Comparison of ENCODE assay signal across 9 cellular contexts in genomic region chr9:133058550-133059320, GRCh38. TPM values are rescaled to one million over a fixed set of nuclear protein-coding genes. Genes with fewer than 3 reads are reported as not detected.
DNase-seq lines count a peak whose midpoint lies in the region; ATAC-seq, FAIRE-seq and TF ChIP-seq lines count a peak whose summit lies in the region.
"Had no signal": no experiment of that assay in that cellular context is flagged by ENCODE, and none has a peak within 500 bp of the region (broad histone marks: within the 10 kb centered on the region; RNA-seq: fewer than 3 reads in every experiment).

No MANE protein-coding gene starts in this region.

- peaks cover 38% of the 10 kb centered on the region for H3K4me1 Mint-ChIP-seq in CD8-positive, alpha-beta T cell (ENCODE audit: low read depth)
- peaks cover 38% of the 10 kb centered on the region for H3K4me1 Mint-ChIP-seq in T-helper 1 cell treated with Interleukin-12 subunit alpha and Interleukin-12 subunit beta and Interleukin-4 antibody, amounts not matched to agents 30 μg/mL and 1 μg/mL, for 36 hours (ENCODE audit: low read depth)

- no peaks in the 10 kb centered on the region for H3F3A ChIP-seq in SK-N-SH (replicated peaks; ENCODE audit: insufficient read depth)

- TF ChIP-seq RAD21 in SK-N-SH (IDR thresholded peaks at IDR 0.05; ENCODE audit: low read length) = no peak

- intact Hi-C loops in CD8-positive, alpha-beta T cell (cut with DNase I, micrococcal nuclease) = no loop called here
- intact Hi-C loops in esophagus squamous epithelium (cut with DNase I) (no loop called here), esophagus muscularis mucosa (cut with DNase I) (no loop called here), right cardiac atrium (cut with DNase I) (loop anchor here in 1 of 4 donors (10.0 kb wide), 1 partner anchor 86 kb away; no protein-coding TSS in a partner anchor)

- no peak for DNase-seq in CD8-positive, alpha-beta T cell
- DNase-seq in GM18507 (ENCODE audit: extremely low spot score, insufficient read length, low read depth) (peak; percentile 22), esophagus squamous epithelium (lab: John Stamatoyannopoulos, UW) (no peak), LoVo (ENCODE audit: low spot score) (no peak), esophagus muscularis mucosa (ENCODE audit: extremely low spot score) (no peak), SK-N-SH (no peak), right cardiac atrium (no peak)

- ATAC-seq in CD8-positive, alpha-beta T cell = no peak
- ATAC-seq in right cardiac atrium = no peak

- H3K9me2 ChIP-seq in SK-N-SH = no peaks in the 10 kb centered on the region

- H3K27ac Mint-ChIP-seq in CD8-positive, alpha-beta T cell = peak overlapping the region; percentile 78
- H3K27ac Mint-ChIP-seq in T-helper 1 cell treated with Interleukin-12 subunit alpha and Interleukin-12 subunit beta and Interleukin-4 antibody, amounts not matched to agents 30 μg/mL and 1 μg/mL, for 36 hours = peak overlapping the region; percentile 88

- TF ChIP-seq POLR2A in esophagus squamous epithelium (IDR thresholded peaks at IDR 0.05) = no peak
- TF ChIP-seq POLR2A in esophagus muscularis mucosa (IDR thresholded peaks at IDR 0.05; ENCODE audit: low read depth) = no peak

- H3K4me3 Mint-ChIP-seq in CD8-positive, alpha-beta T cell = peak overlapping the region; percentile 3
- peak overlapping the region; percentile 56 for H3K4me3 Mint-ChIP-seq in T-helper 1 cell treated with Interleukin-12 subunit alpha and Interleukin-12 subunit beta and Interleukin-4 antibody, amounts not matched to agents 30 μg/mL and 1 μg/mL, for 36 hours

- H3K9me3 ChIP-seq in CD8-positive, alpha-beta T cell (ENCODE audit: low read length) = no peaks in the 10 kb centered on the region
- H3K9me3 ChIP-seq in esophagus squamous epithelium (no peaks in the 10 kb centered on the region), esophagus muscularis mucosa (no peaks in the 10 kb centered on the region), SK-N-SH (no peaks in the 10 kb centered on the region), right cardiac atrium (ENCODE audit: control insufficient read depth, low read length) (no peaks in the 10 kb centered on the region)
- H3K9me3 ChIP-seq: suprapubic skin had no signal

- TF ChIP-seq CTCF in CD8-positive, alpha-beta T cell (IDR thresholded peaks at IDR 0.05) = no peak
- TF ChIP-seq CTCF in esophagus squamous epithelium (IDR thresholded peaks at IDR 0.05) (no peak), esophagus muscularis mucosa (IDR thresholded peaks at IDR 0.05) (no peak), SK-N-SH (IDR thresholded peaks at IDR 0.05) (no peak)

- no peak overlapping the region for H3K4me2 ChIP-seq in SK-N-SH

- H3K79me2 ChIP-seq in SK-N-SH (ENCODE audit: insufficient read depth) = no peaks in the 10 kb centered on the region

- CTCF ChIA-PET in CD8-positive, alpha-beta T cell (lab: Charles Lee) = no interaction called here
- CTCF ChIA-PET in SK-N-SH (lab: Yijun Ruan, JAX) = interaction anchor here (0.8 to 4.0 kb wide), 5 partner anchors 37 to 90 kb away, joined by 3 to 28 read pairs (median 4); no protein-coding TSS in a partner anchor

- no peaks in the 10 kb centered on the region for H3K9me3 Mint-ChIP-seq in CD8-positive, alpha-beta T cell
- no peaks in the 10 kb centered on the region for H3K9me3 Mint-ChIP-seq in T-helper 1 cell treated with Interleukin-12 subunit alpha and Interleukin-12 subunit beta and Interleukin-4 antibody, amounts not matched to agents 30 μg/mL and 1 μg/mL, for 36 hours

- TF ChIP-seq EP300 in esophagus muscularis mucosa (IDR thresholded peaks at IDR 0.05) (no peak), SK-N-SH (IDR thresholded peaks at IDR 0.05; ENCODE audit: borderline replicate concordance in 1 of 2, low read depth in 1 of 2, low read length in 1 of 2) (no peak)

- no peaks in the 10 kb centered on the region for H3K27me3 Mint-ChIP-seq in CD8-positive, alpha-beta T cell (ENCODE audit: low read depth)
- no peaks in the 10 kb centered on the region for H3K27me3 Mint-ChIP-seq in T-helper 1 cell treated with Interleukin-12 subunit alpha and Interleukin-12 subunit beta and Interleukin-4 antibody, amounts not matched to agents 30 μg/mL and 1 μg/mL, for 36 hours (ENCODE audit: low read depth)

- H3K27ac ChIP-seq in CD8-positive, alpha-beta T cell (ENCODE audit: low read depth, low read length) = no peak overlapping the region
- H3K27ac ChIP-seq in esophagus squamous epithelium (peak overlapping the region; percentile 49 to 91 (median 86)), esophagus muscularis mucosa (replicated peaks in 1 of 4) (no peak overlapping the region), SK-N-SH (ENCODE audit: low read depth in 2 of 2, low read length in 1 of 2) (no peak overlapping the region; a peak in 1 of 4 replicates), right cardiac atrium (ENCODE audit: low read length) (no peak overlapping the region)

- peaks cover 32% of the 10 kb centered on the region for H3K36me3 Mint-ChIP-seq in CD8-positive, alpha-beta T cell
- peaks cover 24% of the 10 kb centered on the region for H3K36me3 Mint-ChIP-seq in T-helper 1 cell treated with Interleukin-12 subunit alpha and Interleukin-12 subunit beta and Interleukin-4 antibody, amounts not matched to agents 30 μg/mL and 1 μg/mL, for 36 hours (ENCODE audit: low read depth)

- H3K27me3 ChIP-seq in CD8-positive, alpha-beta T cell (ENCODE audit: insufficient read depth, low read length) = no peaks in the 10 kb centered on the region
- no peaks in the 10 kb centered on the region for H3K27me3 ChIP-seq in esophagus squamous epithelium
- H3K27me3 ChIP-seq in esophagus muscularis mucosa = no peaks in the 10 kb centered on the region
- H3K27me3 ChIP-seq in SK-N-SH (ENCODE audit: insufficient read depth) = no peaks in the 10 kb centered on the region
- no peaks in the 10 kb centered on the region for H3K27me3 ChIP-seq in right cardiac atrium (ENCODE audit: control insufficient read depth, insufficient read depth)
- H3K27me3 ChIP-seq: suprapubic skin had no signal

- peak; percentile 83 for FAIRE-seq in GM18507 (lab: Jason Lieb, UNC)

- H3K9ac ChIP-seq in SK-N-SH = no peak overlapping the region

- peaks cover 42% of the 10 kb centered on the region for H3K4me1 ChIP-seq in CD8-positive, alpha-beta T cell (ENCODE audit: insufficient read depth, low read length)
- H3K4me1 ChIP-seq in esophagus squamous epithelium (peaks cover 49 to 78% (median 52%) of the 10 kb centered on the region in 3 donors), esophagus muscularis mucosa (peaks cover 0 to 22% (median 0%) of the 10 kb centered on the region in 4 donors), SK-N-SH (ENCODE audit: control insufficient read depth in 1 of 2, insufficient read depth in 2 of 2, low read depth in 1 of 2, low read length in 1 of 2) (peaks cover 0 to 40% of the 10 kb centered on the region in 2 experiments; a peak in 1 of 4 replicates), right cardiac atrium (ENCODE audit: control insufficient read depth, insufficient read depth, low read length) (peaks cover 3% of the 10 kb centered on the region)

- H3K36me3 ChIP-seq in CD8-positive, alpha-beta T cell (ENCODE audit: insufficient read depth, low read length) = peaks cover 5% of the 10 kb centered on the region
- H3K36me3 ChIP-seq in esophagus squamous epithelium = peaks cover 14 to 49% (median 21%) of the 10 kb centered on the region in 3 donors
- peaks cover 39 to 51% (median 48%) of the 10 kb centered on the region in 4 donors for H3K36me3 ChIP-seq in esophagus muscularis mucosa
- peaks cover 2 to 34% of the 10 kb centered on the region in 2 experiments for H3K36me3 ChIP-seq in SK-N-SH (replicated peaks in 1 of 2; ENCODE audit: control insufficient read depth in 1 of 2, insufficient read depth in 2 of 2, low read length in 1 of 2)

- H2AFZ ChIP-seq in SK-N-SH (ENCODE audit: low read depth) = no peak overlapping the region

- H4K20me1 ChIP-seq in SK-N-SH (ENCODE audit: insufficient read depth) = no peaks in the 10 kb centered on the region

- H3K4me3 ChIP-seq in CD8-positive, alpha-beta T cell (ENCODE audit: low read depth, low read length) = no peak overlapping the region
- H3K4me3 ChIP-seq in esophagus squamous epithelium (no peak overlapping the region), esophagus muscularis mucosa (no peak overlapping the region), SK-N-SH (ENCODE audit: low read depth in 2 of 2, low read length in 1 of 2) (no peak overlapping the region), right cardiac atrium (ENCODE audit: low read length) (no peak overlapping the region)
- H3K4me3 ChIP-seq: suprapubic skin had no signal

- WGBS in esophagus squamous epithelium, 2 donors = 52 to 75% methylated on average over 7 to 12 of the region's 12 CpGs
- 82% methylated on average over 12 of the region's 12 CpGs for WGBS in esophagus muscularis mucosa
- 92% methylated on average over 10 of the region's 12 CpGs for WGBS in SK-N-SH (ENCODE audit: low lambda C conversion rate)
- 79% methylated on average over 12 of the region's 12 CpGs for WGBS in right cardiac atrium

- POLR2A ChIA-PET in CD8-positive, alpha-beta T cell (lab: Charles Lee) = no interaction called here
- POLR2A ChIA-PET in SK-N-SH (lab: Yijun Ruan, JAX) = interaction anchor here (0.8 kb wide), 1 partner anchor 9 kb away, joined by 3 read pairs; no protein-coding TSS in a partner anchor

TF ChIP-seq in SK-N-SH, 30 proteins besides CTCF, POLR2A, EP300 and RAD21 (continues in another document):
- TF ChIP-seq SMC3 (IDR thresholded peaks at IDR 0.05; ENCODE audit: low read depth, low read length) (no peak), NFIC (IDR thresholded peaks at IDR 0.05; ENCODE audit: borderline replicate concordance) (no peak), POLR2AphosphoS5 (IDR thresholded peaks at IDR 0.05; ENCODE audit: low read depth, low read length) (no peak)

RNA-seq across cellular contexts. Expression of gene CEL, which starts 3.0 kb away (rescaled TPM):
- total RNA-seq in CD8-positive, alpha-beta T cell = under 1 TPM; 0.19 to 0.30 TPM
- total RNA-seq in esophagus squamous epithelium = 1 to 10 TPM; 1.9 to 7.6 (median 3.5) TPM
- total RNA-seq in esophagus muscularis mucosa = under 1 TPM; 0.17 to 0.42 (median 0.21) TPM
- polyA plus RNA-seq in SK-N-SH (2012; rRNA removed) = 0.75 and 0.87 TPM in 2 replicates
- polyA plus RNA-seq in SK-N-SH (2012; cell fraction: cytosol; rRNA removed) = 0.24 and 0.35 TPM in 2 replicates
- 6.3 and 7.8 TPM in 2 replicates for polyA plus RNA-seq in SK-N-SH (2012; cell fraction: nucleus; rRNA removed)
- total RNA-seq in right cardiac atrium = 1 to 10 TPM; 2.9 to 9.7 (median 5.2) TPM
- 2.8 TPM for polyA plus RNA-seq in right cardiac atrium

RNA-seq across cellular contexts. Expression of gene GTF3C5, which starts 27.9 kb away (rescaled TPM):
- total RNA-seq in CD8-positive, alpha-beta T cell = 10 to 100 TPM; 54.1 to 58.7 TPM
- total RNA-seq in esophagus squamous epithelium = 10 to 100 TPM; 48.2 to 55.3 (median 48.9) TPM
- total RNA-seq in esophagus muscularis mucosa = 10 to 100 TPM; 38.9 to 58.1 (median 42.4) TPM
- polyA plus RNA-seq in SK-N-SH (2012; rRNA removed) = 57.3 and 59.1 TPM in 2 replicates
- polyA plus RNA-seq in SK-N-SH (2012; cell fraction: cytosol; rRNA removed) = 29.6 and 37.0 TPM in 2 replicates
- polyA plus RNA-seq in SK-N-SH (2012; cell fraction: nucleus; rRNA removed) = 165 and 172 TPM in 2 replicates
- 10 to 100 TPM; 28.9 to 41.1 (median 32.4) TPM for total RNA-seq in right cardiac atrium
- 39.2 TPM for polyA plus RNA-seq in right cardiac atrium

Comparison
In these comparisons a context has a peak if more than half of its experiments do, and no peak if none do; other contexts are left out.
1. H3K27ac ChIP-seq: peak in esophagus squamous epithelium (4 of 4); none in CD8-positive, alpha-beta T cell (single experiment), esophagus muscularis mucosa (0 of 4), SK-N-SH (0 of 2) and right cardiac atrium (single experiment).